Comparison of ENCODE assay signal across 5 cellular contexts in the genomic region with DNA sequence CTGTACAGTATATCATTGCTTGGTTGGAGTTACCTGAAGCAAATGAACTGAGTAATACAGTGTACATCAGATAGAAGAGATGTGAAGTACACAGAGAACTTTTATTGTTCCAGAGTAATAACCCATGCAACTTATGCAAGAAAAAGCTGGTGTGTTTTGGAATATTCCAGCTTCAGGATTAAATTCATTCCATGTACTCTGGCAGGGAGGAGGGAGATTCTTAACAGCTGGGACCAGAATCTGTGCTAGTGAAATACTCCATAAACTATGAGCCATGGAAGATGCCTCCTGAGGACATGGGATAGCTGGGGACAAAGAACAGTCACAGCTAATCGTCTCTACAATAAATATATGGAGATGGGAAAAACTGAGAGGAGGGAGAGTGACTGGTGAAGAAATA.
"Had no signal": no experiment of that assay in that cellular context is flagged by ENCODE, and none has a peak within 500 bp of the region (broad histone marks: within the 10 kb centered on the region; RNA-seq: fewer than 3 reads in every experiment).

No MANE protein-coding gene starts in this region.

- H3K4me3 ChIP-seq: GM23338 had no signal

- H3K4me2 ChIP-seq: GM23338 had no signal

- H3K27ac ChIP-seq: HL-60 had no signal

- ATAC-seq: GM23338, HepG2 had no signal

- DNase-seq: H9, HCEC 1CT had no signal
